Comparison of ENCODE assay signal across 33 cellular contexts in the genomic region with DNA sequence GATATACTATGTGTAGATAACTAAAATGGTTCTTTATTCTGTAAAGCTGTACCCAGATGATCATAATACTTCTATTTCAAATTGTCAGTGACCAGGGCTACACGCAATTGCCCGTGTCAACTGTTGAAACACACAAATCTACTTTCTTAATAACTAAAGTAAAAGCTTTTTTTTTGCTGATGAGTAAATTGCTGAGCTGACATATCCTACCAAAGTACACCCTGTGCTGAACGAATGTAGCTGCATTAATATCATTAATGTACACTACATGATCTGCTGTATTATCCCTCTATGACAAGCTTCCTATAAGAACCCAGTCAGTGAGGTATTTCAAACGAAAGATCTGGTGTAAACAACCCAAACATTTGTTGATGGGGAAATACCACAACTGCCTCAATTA.
"Had no signal": no experiment of that assay in that cellular context is flagged by ENCODE, and none has a peak within 500 bp of the region (broad histone marks: within the 10 kb centered on the region; RNA-seq: fewer than 3 reads in every experiment).

No MANE protein-coding gene starts in this region.

- H3K4me3 ChIP-seq: esophagus muscularis mucosa, gastrocnemius medialis, heart left ventricle had no signal

- H3K4me1 Mint-ChIP-seq: activated CD4-positive, alpha-beta memory T cell treated with anti-CD3 and anti-CD28 coated beads, Interleukin-2, amount 10 ng/mL, durations not matched to agents 7 days and 5 days; activated CD4-positive, alpha-beta T cell treated with anti-CD3 and anti-CD28 coated beads, Interleukin-2, amount 10 ng/mL, durations not matched to agents 7 days and 5 days; activated T-helper 17 cell treated with anti-CD3 and anti-CD28 coated beads, Interleukin-2, amount 50 U/mL, for 72 hours; T-helper 17 cell had no signal

- ATAC-seq: activated T-cell treated with anti-CD3 and anti-CD28 coated beads, Interleukin-2, amount 50 U/mL, for 4 hours; activated T-helper 17 cell treated with anti-CD3 and anti-CD28 coated beads, Interleukin-2, amount 50 U/mL, for 72 hours; effector memory CD8-positive, alpha-beta T cell; foreskin keratinocyte; gastrocnemius medialis; heart left ventricle; T-helper 17 cell had no signal

- H3K27me3 ChIP-seq: brain microvascular endothelial cell, esophagus muscularis mucosa, foreskin keratinocyte, gastrocnemius medialis, heart left ventricle had no signal

- DNase-seq: activated CD4-positive, alpha-beta memory T cell treated with anti-CD3 and anti-CD28 coated beads, Interleukin-2, amount 10 ng/mL, durations not matched to agents 7 days and 5 days; activated CD4-positive, alpha-beta T cell treated with anti-CD3 and anti-CD28 coated beads for 4 hours; activated CD4-positive, alpha-beta T cell treated with anti-CD3 and anti-CD28 coated beads, Interleukin-2, amount 10 ng/mL, durations not matched to agents 7 days and 5 days; activated CD4-positive, alpha-beta T cell treated with anti-CD3 and anti-CD28 coated beads, Interleukin-2, amount 50 U/mL, for 4 hours; activated CD4-positive, CD25-positive, alpha-beta regulatory T cell; activated CD4-positive, CD25-positive, alpha-beta regulatory T cell treated with anti-CD3 and anti-CD28 coated beads, Interleukin-2, amount 50 U/mL, for 72 hours; activated CD8-positive, alpha-beta memory T cell treated with anti-CD3 and anti-CD28 coated beads for 24 hours; activated effector memory CD4-positive, alpha-beta T cell treated with Interleukin-2 at 50 U/mL for 16 hours; activated gamma-delta T cell treated with Interleukin-2 at 50 U/mL for 16 hours; activated naive CD4-positive, alpha-beta T cell treated with anti-CD3 and anti-CD28 coated beads, Interleukin-2, amount 50 U/mL, for 16 hours; activated naive CD4-positive, alpha-beta T cell treated with Interleukin-2 at 50 U/mL for 16 hours; activated T-cell treated with anti-CD3 and anti-CD28 coated beads, Interleukin-2, amount 50 U/mL, for 4 hours; amniotic stem cell; anterior cingulate cortex; brain microvascular endothelial cell; caudate nucleus; cortex of kidney; dermis blood vessel endothelial cell; effector CD4-positive, alpha-beta T cell; effector memory CD8-positive, alpha-beta T cell; erythroblast; foreskin keratinocyte; gastrocnemius medialis; glutamatergic neuron; heart left ventricle; T-helper 17 cell; T1000 had no signal

- H3K36me3 ChIP-seq: brain microvascular endothelial cell, esophagus muscularis mucosa, gastrocnemius medialis, heart left ventricle had no signal

- H3K36me3 Mint-ChIP-seq: activated naive CD8-positive, alpha-beta T cell had no signal

- H3K4me3 Mint-ChIP-seq: activated CD4-positive, alpha-beta memory T cell treated with anti-CD3 and anti-CD28 coated beads, Interleukin-2, amount 10 ng/mL, durations not matched to agents 7 days and 5 days; activated CD4-positive, alpha-beta T cell treated with anti-CD3 and anti-CD28 coated beads, Interleukin-2, amount 10 ng/mL, durations not matched to agents 7 days and 5 days; activated naive CD8-positive, alpha-beta T cell; activated T-cell treated with anti-CD3 and anti-CD28 coated beads, Interleukin-2, amount 50 U/mL, for 4 hours; activated T-helper 17 cell treated with anti-CD3 and anti-CD28 coated beads, Interleukin-2, amount 50 U/mL, for 72 hours; effector memory CD8-positive, alpha-beta T cell; T-helper 17 cell; T-helper 2 cell treated with Interferon-gamma antibody and Interleukin-4, amounts not matched to agents 5 μg/mL and 100 μg/mL, for 36 hours had no signal

- H3K27me3 Mint-ChIP-seq: activated CD4-positive, alpha-beta memory T cell treated with anti-CD3 and anti-CD28 coated beads, Interleukin-2, amount 10 ng/mL, durations not matched to agents 7 days and 5 days; activated CD4-positive, alpha-beta T cell treated with anti-CD3 and anti-CD28 coated beads, Interleukin-2, amount 10 ng/mL, durations not matched to agents 7 days and 5 days; activated naive CD8-positive, alpha-beta T cell; activated T-helper 17 cell treated with anti-CD3 and anti-CD28 coated beads, Interleukin-2, amount 50 U/mL, for 72 hours; effector memory CD8-positive, alpha-beta T cell; T-helper 17 cell had no signal

- H3K9me3 ChIP-seq: esophagus muscularis mucosa, gastrocnemius medialis had no signal

- H3K4me1 ChIP-seq: esophagus muscularis mucosa, foreskin keratinocyte, gastrocnemius medialis, heart left ventricle had no signal

- FAIRE-seq: astrocyte, colon had no signal

- H3K27ac Mint-ChIP-seq: activated CD4-positive, alpha-beta memory T cell treated with anti-CD3 and anti-CD28 coated beads, Interleukin-2, amount 10 ng/mL, durations not matched to agents 7 days and 5 days; activated CD4-positive, alpha-beta T cell treated with anti-CD3 and anti-CD28 coated beads, Interleukin-2, amount 10 ng/mL, durations not matched to agents 7 days and 5 days; activated naive CD8-positive, alpha-beta T cell; activated T-helper 17 cell treated with anti-CD3 and anti-CD28 coated beads, Interleukin-2, amount 50 U/mL, for 72 hours; effector memory CD8-positive, alpha-beta T cell; T-helper 17 cell; T-helper 2 cell treated with Interferon-gamma antibody and Interleukin-4, amounts not matched to agents 5 μg/mL and 100 μg/mL, for 36 hours had no signal

- H3K27ac ChIP-seq: brain microvascular endothelial cell, esophagus muscularis mucosa, foreskin keratinocyte, gastrocnemius medialis, heart left ventricle had no signal

- H3K9me3 Mint-ChIP-seq: activated CD4-positive, alpha-beta memory T cell treated with anti-CD3 and anti-CD28 coated beads, Interleukin-2, amount 10 ng/mL, durations not matched to agents 7 days and 5 days had no signal
